21 cellular contexts compared by ENCODE assay signal in the genomic region with DNA sequence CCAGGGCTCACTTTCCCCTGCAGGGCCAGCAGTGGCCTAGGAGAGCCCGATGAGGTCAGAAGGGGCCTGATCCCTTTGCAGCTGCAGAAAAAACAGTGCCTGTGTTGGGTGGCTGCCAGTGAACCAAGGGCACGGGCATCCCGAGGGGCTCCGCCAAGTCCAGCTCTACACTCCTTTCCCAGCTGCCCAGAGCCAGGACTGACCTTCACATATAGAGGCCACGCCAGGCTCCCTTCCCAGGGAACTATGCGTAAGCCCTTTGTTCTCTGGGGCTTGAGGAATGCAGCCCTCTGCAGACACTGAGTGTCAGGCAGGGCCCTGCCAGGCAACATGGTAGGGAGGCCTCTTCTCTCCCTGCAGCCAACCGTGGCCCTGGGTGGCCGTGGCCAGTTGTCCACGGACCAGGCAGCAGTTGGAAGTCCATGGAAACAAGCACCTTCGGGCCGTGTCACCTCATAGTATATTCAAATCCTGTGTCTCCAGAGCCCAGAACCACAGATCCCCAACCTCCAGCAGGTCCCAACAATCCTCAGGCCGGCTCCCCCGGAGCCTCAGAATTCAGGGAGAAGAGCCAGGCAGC.
"Had no signal": no experiment of that assay in that cellular context is flagged by ENCODE, and none has a peak within 500 bp of the region (broad histone marks: within the 10 kb centered on the region; RNA-seq: fewer than 3 reads in every experiment).

No MANE protein-coding gene starts in this region.

- H3K4me1 ChIP-seq: colonic mucosa, right atrium auricular region, tibial nerve had no signal

- H3K27ac ChIP-seq: colonic mucosa, right atrium auricular region, skin epidermis, tibial nerve had no signal

- H3K9me3 ChIP-seq: colonic mucosa, right atrium auricular region had no signal

- DNase-seq: activated CD4-positive, alpha-beta T cell treated with anti-CD3 and anti-CD28 coated beads for 48 hours; activated CD8-positive, alpha-beta memory T cell treated with anti-CD3 and anti-CD28 coated beads, Interleukin-2, amount 50 U/mL, for 4 hours; activated CD8-positive, alpha-beta T cell treated with anti-CD3 and anti-CD28 coated beads for 36 hours; activated gamma-delta T cell; activated T-cell treated with anti-CD3 and anti-CD28 coated beads, Interleukin-2, amount 50 U/mL, for 48 hours; amniotic stem cell; caudate nucleus; colonic mucosa; effector CD4-positive, alpha-beta T cell; foreskin fibroblast; head of caudate nucleus; left colon; naive B cell; stimulated activated CD4-positive, alpha-beta T cell treated with anti-CD3 and anti-CD28 coated beads, Interleukin-15, amount 100 ng/mL, for 24 hours; stimulated activated CD4-positive, alpha-beta T cell treated with anti-CD3 and anti-CD28 coated beads, Interleukin-4, amount 100 ng/mL, for 1 hour; stimulated activated naive CD4-positive, alpha-beta T cell had no signal

- H3K4me3 ChIP-seq: colonic mucosa, right atrium auricular region, skin epidermis, tibial nerve had no signal

- H3K36me3 ChIP-seq: colonic mucosa, right atrium auricular region, tibial nerve had no signal

- ATAC-seq: activated CD8-positive, alpha-beta T cell treated with anti-CD3 and anti-CD28 coated beads for 36 hours; activated naive CD4-positive, alpha-beta T cell treated with anti-CD3 and anti-CD28 coated beads, Interleukin-2, amount 50 U/mL, for 72 hours; left colon had no signal

- H3K27me3 ChIP-seq: colonic mucosa, right atrium auricular region, tibial nerve had no signal

- FAIRE-seq: endothelial cell of umbilical vein had no signal
